Comparison of ENCODE assay signal across 1 cellular context in the genomic region with DNA sequence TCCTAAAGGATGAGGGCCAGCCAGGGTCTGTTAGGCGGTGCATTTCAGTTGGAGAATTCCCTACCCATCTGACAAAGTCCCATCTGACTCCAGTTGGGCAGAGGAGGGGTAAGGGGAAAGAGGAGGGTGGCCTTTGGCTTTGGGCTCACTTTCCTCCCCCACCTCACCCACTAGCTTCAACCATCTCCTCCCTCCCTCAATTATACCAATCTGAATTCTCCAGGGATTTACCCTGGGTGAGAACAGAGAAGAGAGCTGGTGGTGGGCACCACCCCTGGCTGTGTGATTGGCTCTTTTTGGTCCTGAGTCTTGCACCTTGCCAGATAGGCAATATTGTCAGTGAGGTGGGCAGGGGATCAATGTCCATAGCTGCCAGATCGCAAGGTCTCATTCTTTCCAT.
TF ChIP-seq lines count a peak whose summit lies in the region.

No MANE protein-coding gene starts in this region.

TF ChIP-seq in WTC11, 78 proteins besides CTCF, POLR2A, EP300 and RAD21 (continued from another document):
- TF ChIP-seq, protein P1, sequence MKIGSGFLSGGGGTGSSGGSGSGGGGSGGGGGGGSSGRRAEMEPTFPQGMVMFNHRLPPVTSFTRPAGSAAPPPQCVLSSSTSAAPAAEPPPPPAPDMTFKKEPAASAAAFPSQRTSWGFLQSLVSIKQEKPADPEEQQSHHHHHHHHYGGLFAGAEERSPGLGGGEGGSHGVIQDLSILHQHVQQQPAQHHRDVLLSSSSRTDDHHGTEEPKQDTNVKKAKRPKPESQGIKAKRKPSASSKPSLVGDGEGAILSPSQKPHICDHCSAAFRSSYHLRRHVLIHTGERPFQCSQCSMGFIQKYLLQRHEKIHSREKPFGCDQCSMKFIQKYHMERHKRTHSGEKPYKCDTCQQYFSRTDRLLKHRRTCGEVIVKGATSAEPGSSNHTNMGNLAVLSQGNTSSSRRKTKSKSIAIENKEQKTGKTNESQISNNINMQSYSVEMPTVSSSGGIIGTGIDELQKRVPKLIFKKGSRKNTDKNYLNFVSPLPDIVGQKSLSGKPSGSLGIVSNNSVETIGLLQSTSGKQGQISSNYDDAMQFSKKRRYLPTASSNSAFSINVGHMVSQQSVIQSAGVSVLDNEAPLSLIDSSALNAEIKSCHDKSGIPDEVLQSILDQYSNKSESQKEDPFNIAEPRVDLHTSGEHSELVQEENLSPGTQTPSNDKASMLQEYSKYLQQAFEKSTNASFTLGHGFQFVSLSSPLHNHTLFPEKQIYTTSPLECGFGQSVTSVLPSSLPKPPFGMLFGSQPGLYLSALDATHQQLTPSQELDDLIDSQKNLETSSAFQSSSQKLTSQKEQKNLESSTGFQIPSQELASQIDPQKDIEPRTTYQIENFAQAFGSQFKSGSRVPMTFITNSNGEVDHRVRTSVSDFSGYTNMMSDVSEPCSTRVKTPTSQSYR (CRISPR knock-in tag; IDR thresholded peaks at IDR 0.05) = no peak
- TF ChIP-seq, protein P2, sequence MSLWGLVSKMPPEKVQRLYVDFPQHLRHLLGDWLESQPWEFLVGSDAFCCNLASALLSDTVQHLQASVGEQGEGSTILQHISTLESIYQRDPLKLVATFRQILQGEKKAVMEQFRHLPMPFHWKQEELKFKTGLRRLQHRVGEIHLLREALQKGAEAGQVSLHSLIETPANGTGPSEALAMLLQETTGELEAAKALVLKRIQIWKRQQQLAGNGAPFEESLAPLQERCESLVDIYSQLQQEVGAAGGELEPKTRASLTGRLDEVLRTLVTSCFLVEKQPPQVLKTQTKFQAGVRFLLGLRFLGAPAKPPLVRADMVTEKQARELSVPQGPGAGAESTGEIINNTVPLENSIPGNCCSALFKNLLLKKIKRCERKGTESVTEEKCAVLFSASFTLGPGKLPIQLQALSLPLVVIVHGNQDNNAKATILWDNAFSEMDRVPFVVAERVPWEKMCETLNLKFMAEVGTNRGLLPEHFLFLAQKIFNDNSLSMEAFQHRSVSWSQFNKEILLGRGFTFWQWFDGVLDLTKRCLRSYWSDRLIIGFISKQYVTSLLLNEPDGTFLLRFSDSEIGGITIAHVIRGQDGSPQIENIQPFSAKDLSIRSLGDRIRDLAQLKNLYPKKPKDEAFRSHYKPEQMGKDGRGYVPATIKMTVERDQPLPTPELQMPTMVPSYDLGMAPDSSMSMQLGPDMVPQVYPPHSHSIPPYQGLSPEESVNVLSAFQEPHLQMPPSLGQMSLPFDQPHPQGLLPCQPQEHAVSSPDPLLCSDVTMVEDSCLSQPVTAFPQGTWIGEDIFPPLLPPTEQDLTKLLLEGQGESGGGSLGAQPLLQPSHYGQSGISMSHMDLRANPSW (CRISPR knock-in tag; conservative IDR thresholded peaks at IDR 0.05; ENCODE audit: low read depth) = no peak
- TF ChIP-seq HMGA2 (CRISPR knock-in tag; IDR thresholded peaks at IDR 0.05) (no peak), KAT7 (CRISPR knock-in tag; IDR thresholded peaks at IDR 0.05; ENCODE audit: borderline replicate concordance) (no peak), NR2C2 (CRISPR knock-in tag; IDR thresholded peaks at IDR 0.05) (no peak), FOXP1 (CRISPR knock-in tag; IDR thresholded peaks at IDR 0.05; ENCODE audit: borderline replicate concordance) (no peak), RORB (CRISPR knock-in tag; IDR thresholded peaks at IDR 0.05) (no peak)
- TF ChIP-seq, protein P3, sequence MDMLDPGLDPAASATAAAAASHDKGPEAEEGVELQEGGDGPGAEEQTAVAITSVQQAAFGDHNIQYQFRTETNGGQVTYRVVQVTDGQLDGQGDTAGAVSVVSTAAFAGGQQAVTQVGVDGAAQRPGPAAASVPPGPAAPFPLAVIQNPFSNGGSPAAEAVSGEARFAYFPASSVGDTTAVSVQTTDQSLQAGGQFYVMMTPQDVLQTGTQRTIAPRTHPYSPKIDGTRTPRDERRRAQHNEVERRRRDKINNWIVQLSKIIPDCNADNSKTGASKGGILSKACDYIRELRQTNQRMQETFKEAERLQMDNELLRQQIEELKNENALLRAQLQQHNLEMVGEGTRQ (CRISPR knock-in tag; IDR thresholded peaks at IDR 0.05) = no peak
